ENCODE assay signal across 1 cellular context in the genomic region with DNA sequence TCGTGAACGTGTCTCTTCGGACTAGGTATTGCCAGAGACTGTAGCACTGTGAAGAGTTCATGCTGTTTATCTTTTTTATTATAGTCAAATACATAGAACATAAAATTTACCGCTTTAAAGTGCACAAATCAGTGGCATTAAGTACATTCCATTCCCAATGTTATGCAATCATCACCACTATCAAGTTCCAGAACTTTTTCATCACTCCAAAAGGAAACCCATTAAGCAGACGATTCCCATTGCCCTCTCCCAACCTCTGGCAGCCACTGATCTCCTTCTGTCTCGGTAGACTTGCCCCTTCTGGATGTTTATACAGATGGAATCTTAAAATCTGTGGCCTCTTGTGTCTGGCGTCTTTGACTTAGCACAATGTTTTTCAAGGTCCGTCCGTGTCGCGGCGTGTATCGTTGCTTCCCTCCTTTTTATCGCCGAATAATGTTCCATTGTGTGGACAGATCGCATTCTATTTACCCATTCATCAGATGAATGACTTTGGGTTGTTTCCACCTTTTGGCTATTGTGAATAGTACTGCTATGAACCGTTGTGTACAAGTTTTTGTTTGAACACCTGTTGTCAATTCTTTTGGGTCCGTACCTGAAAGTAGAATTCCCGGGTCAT.
TF ChIP-seq lines count a peak whose summit lies in the region.

No MANE protein-coding gene starts in this region.

TF ChIP-seq in HepG2, 621 proteins besides CTCF, POLR2A, EP300 and RAD21:
- TF ChIP-seq, protein P1, sequence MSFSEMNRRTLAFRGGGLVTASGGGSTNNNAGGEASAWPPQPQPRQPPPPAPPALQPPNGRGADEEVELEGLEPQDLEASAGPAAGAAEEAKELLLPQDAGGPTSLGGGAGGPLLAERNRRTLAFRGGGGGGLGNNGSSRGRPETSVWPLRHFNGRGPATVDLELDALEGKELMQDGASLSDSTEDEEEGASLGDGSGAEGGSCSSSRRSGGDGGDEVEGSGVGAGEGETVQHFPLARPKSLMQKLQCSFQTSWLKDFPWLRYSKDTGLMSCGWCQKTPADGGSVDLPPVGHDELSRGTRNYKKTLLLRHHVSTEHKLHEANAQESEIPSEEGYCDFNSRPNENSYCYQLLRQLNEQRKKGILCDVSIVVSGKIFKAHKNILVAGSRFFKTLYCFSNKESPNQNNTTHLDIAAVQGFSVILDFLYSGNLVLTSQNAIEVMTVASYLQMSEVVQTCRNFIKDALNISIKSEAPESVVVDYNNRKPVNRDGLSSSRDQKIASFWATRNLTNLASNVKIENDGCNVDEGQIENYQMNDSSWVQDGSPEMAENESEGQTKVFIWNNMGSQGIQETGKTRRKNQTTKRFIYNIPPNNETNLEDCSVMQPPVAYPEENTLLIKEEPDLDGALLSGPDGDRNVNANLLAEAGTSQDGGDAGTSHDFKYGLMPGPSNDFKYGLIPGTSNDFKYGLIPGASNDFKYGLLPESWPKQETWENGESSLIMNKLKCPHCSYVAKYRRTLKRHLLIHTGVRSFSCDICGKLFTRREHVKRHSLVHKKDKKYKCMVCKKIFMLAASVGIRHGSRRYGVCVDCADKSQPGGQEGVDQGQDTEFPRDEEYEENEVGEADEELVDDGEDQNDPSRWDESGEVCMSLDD (CRISPR knock-in tag; IDR thresholded peaks at IDR 0.05; ENCODE audit: borderline replicate concordance), result no peak
- 0 out of 2 replicates have a peak, but pooled peaks have one; percentile 29 for TF ChIP-seq CEBPB (IDR thresholded peaks at IDR 0.05; ENCODE audit: borderline replicate concordance, low read depth, low read length)
